ENCODE assay signal across 6 cellular contexts in the genomic region with DNA sequence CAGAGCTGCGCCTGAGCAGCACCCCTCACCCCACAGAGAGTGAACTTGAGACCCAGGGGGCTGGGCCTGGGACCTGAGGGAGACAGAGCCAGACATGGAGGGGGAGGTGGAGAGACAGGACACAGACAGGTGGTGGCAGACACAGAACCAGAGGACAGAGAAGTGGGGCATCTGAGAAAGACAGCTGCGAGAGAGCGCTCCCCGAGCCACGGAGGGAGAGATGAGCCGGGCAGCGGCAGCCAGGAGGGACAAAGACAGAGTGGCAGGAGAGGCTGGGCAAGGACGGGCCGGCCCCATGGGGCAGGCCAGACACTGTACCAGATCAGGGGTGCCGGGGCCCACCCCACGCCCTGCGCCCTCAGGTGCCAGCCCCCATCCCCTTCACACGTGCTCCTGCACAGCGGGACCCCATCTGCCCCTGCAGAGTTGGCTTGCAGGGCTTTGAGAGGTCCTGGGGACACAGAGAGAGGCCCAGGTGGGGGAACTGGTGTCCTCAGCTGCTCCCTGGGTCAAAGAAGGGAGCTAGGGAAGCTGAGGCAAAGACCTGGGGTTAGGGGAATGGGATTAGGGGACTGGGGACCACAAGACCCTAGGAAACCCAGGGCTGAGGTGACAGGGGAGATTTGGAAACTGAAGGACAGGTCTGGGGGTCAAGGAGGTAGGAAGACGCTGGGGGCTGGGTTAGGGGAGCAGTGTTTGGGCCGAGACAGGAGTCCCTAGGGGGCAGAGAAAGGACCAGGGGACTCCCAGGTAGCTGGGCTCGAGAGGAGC. TPM values are rescaled to one million over a fixed set of nuclear protein-coding genes. Genes with fewer than 3 reads are reported as not detected.
DNase-seq lines count a peak whose midpoint lies in the region; ATAC-seq and TF ChIP-seq lines count a peak whose summit lies in the region.
"Had no signal": no experiment of that assay in that cellular context is flagged by ENCODE, and none has a peak within 500 bp of the region (broad histone marks: within the 10 kb centered on the region; RNA-seq: fewer than 3 reads in every experiment).

No MANE protein-coding gene starts in this region.

- no peaks in the 10 kb centered on the region for H3K9me3 ChIP-seq in SJCRH30 (replicated peaks)
- H3K9me3 ChIP-seq in smooth muscle cell (replicated peaks; ENCODE audit: low read depth): no peaks in the 10 kb centered on the region
- H3K9me3 ChIP-seq: pancreas had no signal

- H2AFZ ChIP-seq in smooth muscle cell (ENCODE audit: low read depth): no peak overlapping the region

- peak overlapping the region; percentile 80 for H3K4me2 ChIP-seq in smooth muscle cell

- no peaks in the 10 kb centered on the region for H3F3A ChIP-seq in smooth muscle cell (ENCODE audit: low read depth)

- H3K27me3 ChIP-seq in SJCRH30: no peaks in the 10 kb centered on the region
- H3K27me3 ChIP-seq in smooth muscle cell (ENCODE audit: low read depth): peaks cover 24% of the 10 kb centered on the region
- H3K27me3 ChIP-seq: pancreas had no signal

- 56% methylated on average over 13 of the region's 17 CpGs for WGBS in smooth muscle cell (ENCODE audit: low lambda C conversion rate)

- H3K4me1 ChIP-seq in SJCRH30: peaks cover 13% of the 10 kb centered on the region; the same call in 1 of the 2 replicates
- H3K4me1 ChIP-seq in smooth muscle cell (ENCODE audit: low read depth): peaks cover 14% of the 10 kb centered on the region
- H3K4me1 ChIP-seq: pancreas had no signal

- H3K9ac ChIP-seq in smooth muscle cell (ENCODE audit: low read depth): no peak overlapping the region

- ATAC-seq in GM18502 (IDR thresholded peaks at IDR 0.05; ENCODE audit: poor library complexity, unreplicated experiment): no peak

- no peaks in the 10 kb centered on the region for H3K79me2 ChIP-seq in smooth muscle cell (ENCODE audit: low read depth)

- H4K20me1 ChIP-seq in smooth muscle cell (ENCODE audit: low read depth): no peaks in the 10 kb centered on the region

- TF ChIP-seq CTCF in foreskin fibroblast (IDR thresholded peaks at IDR 0.05; ENCODE audit: low read depth, low read length) (no peak), smooth muscle cell (IDR thresholded peaks at IDR 0.05; ENCODE audit: borderline replicate concordance, insufficient read depth, poor library complexity, severe bottlenecking) (no peak)

- peaks cover 28% of the 10 kb centered on the region for H3K36me3 ChIP-seq in SJCRH30
- no peaks in the 10 kb centered on the region for H3K36me3 ChIP-seq in smooth muscle cell (ENCODE audit: low read depth)
- H3K36me3 ChIP-seq: pancreas had no signal

- peak; percentile 76 to 86 for DNase-seq in SJCRH30
- DNase-seq in foreskin fibroblast: no peak
- DNase-seq in smooth muscle cell (lab: John Stamatoyannopoulos, UW; ENCODE audit: unreplicated experiment): no peak
- no peak for DNase-seq in central memory CD4-positive, alpha-beta T cell

- peak overlapping the region; percentile 56 for H3K27ac ChIP-seq in SJCRH30
- H3K27ac ChIP-seq in smooth muscle cell (ENCODE audit: low read depth): no peak overlapping the region
- H3K27ac ChIP-seq: pancreas had no signal

- H3K4me3 ChIP-seq in SJCRH30 (peak overlapping the region; percentile 61), foreskin fibroblast (ENCODE audit: low read depth in 1 of 2, low read length in 2 of 2) (peak overlapping the region; percentile 25 to 36), smooth muscle cell (peak overlapping the region; percentile 40)

RNA-seq across cellular contexts. Expression of a gene that starts 0.7 kb away (rescaled TPM):
- 66.2 and 72.2 TPM in 2 replicates for total RNA-seq in SJCRH30 (2014; rRNA removed; shearing (Covaris generic))
- total RNA-seq in smooth muscle cell: not detected in 2 replicates
- polyA plus RNA-seq in smooth muscle cell: not detected in 2 replicates

RNA-seq across cellular contexts. Expression of a gene that starts 16.3 kb away (rescaled TPM):
- not detected in 2 replicates for total RNA-seq in SJCRH30 (2014; rRNA removed; shearing (Covaris generic))
- total RNA-seq in smooth muscle cell: not detected in 2 replicates
- polyA plus RNA-seq in smooth muscle cell: 0.24 TPM in 1 of 2 replicates, not detected in the other

RNA-seq across cellular contexts. Expression of a gene that starts 31.2 kb away (rescaled TPM):
- total RNA-seq in SJCRH30 (2014; rRNA removed; shearing (Covaris generic)): 17.6 and 18.6 TPM in 2 replicates
- total RNA-seq in smooth muscle cell: 40.9 and 84.1 TPM in 2 replicates
- 59.0 and 98.5 TPM in 2 replicates for polyA plus RNA-seq in smooth muscle cell

RNA-seq across cellular contexts. Expression of a gene that starts 52.6 kb away (rescaled TPM):
- total RNA-seq in SJCRH30 (2014; rRNA removed; shearing (Covaris generic)): 37.1 and 42.6 TPM in 2 replicates
- total RNA-seq in smooth muscle cell: 39.1 and 39.7 TPM in 2 replicates
- polyA plus RNA-seq in smooth muscle cell: 13.1 and 22.1 TPM in 2 replicates

RNA-seq across cellular contexts. Expression of a gene that starts 52.9 kb away (rescaled TPM):
- total RNA-seq in SJCRH30 (2014; rRNA removed; shearing (Covaris generic)): 81.3 and 91.7 TPM in 2 replicates
- total RNA-seq in smooth muscle cell: 52.1 and 56.5 TPM in 2 replicates
- polyA plus RNA-seq in smooth muscle cell: 82.9 and 96.9 TPM in 2 replicates

Comparison
In these comparisons a context has a peak if more than half of its experiments do, and no peak if none do; other contexts are left out.
1. DNase-seq: peak in SJCRH30 (2 of 2); none in foreskin fibroblast (0 of 2), smooth muscle cell (single experiment) and central memory CD4-positive, alpha-beta T cell (single experiment).
2. RNA of a gene that starts 0.7 kb away (total RNA-seq): 66.2 to 72.2 TPM in SJCRH30; not detected in smooth muscle cell; every median in the first group is over 10 times any median in the second.
3. Peak in every context shown above with its lines, with median percentiles within 50 percentile points of each other: H3K4me3 ChIP-seq.